Comparison of ENCODE assay signal across 2 cellular contexts in genomic region chr14:69378274-69378673, GRCh38.
TF ChIP-seq lines count a peak whose summit lies in the region.

No MANE protein-coding gene starts in this region.

TF ChIP-seq in HEK293, 187 proteins besides CTCF, POLR2A, EP300 and RAD21:
- TF ChIP-seq PRDM1 (tag by site-specific recombination; IDR thresholded peaks at IDR 0.05) (0 out of 2 replicates have a peak, but pooled peaks have one; percentile 21), ZNF184 (tag by site-specific recombination; IDR thresholded peaks at IDR 0.05) (no peak)

TF ChIP-seq in GM12878, 131 proteins besides CTCF, POLR2A, EP300 and RAD21:
- TF ChIP-seq POLR2AphosphoS5 (IDR thresholded peaks at IDR 0.05; ENCODE audit: low read length) (peak; percentile 41; the same call in 1 of the 2 replicates), TBL1XR1 (IDR thresholded peaks at IDR 0.05; ENCODE audit: low read depth, low read length) (no peak), RUNX3 (IDR thresholded peaks at IDR 0.05; ENCODE audit: low read length) (peak; percentile 46)
